9 cellular contexts compared by ENCODE assay signal in genomic region chr12:112977641-112978040, GRCh38. TPM values are rescaled to one million over a fixed set of nuclear protein-coding genes. Genes with fewer than 3 reads are reported as not detected.
DNase-seq lines count a peak whose midpoint lies in the region; ATAC-seq and TF ChIP-seq lines count a peak whose summit lies in the region.
"Had no signal": no experiment of that assay in that cellular context is flagged by ENCODE, and none has a peak within 500 bp of the region (broad histone marks: within the 10 kb centered on the region; RNA-seq: fewer than 3 reads in every experiment).

No MANE protein-coding gene starts in this region.

- H3K36me3 ChIP-seq in DOHH2 (ENCODE audit: control insufficient read depth, low read length): no peaks in the 10 kb centered on the region
- no peaks in the 10 kb centered on the region for H3K36me3 ChIP-seq in PC-3 (ENCODE audit: low read depth, low read length)
- H3K36me3 ChIP-seq in esophagus muscularis mucosa: no peaks in the 10 kb centered on the region
- H3K36me3 ChIP-seq in rectal smooth muscle tissue (ENCODE audit: control insufficient read depth, insufficient read depth, low read length): no peaks in the 10 kb centered on the region

- H3K4me2 ChIP-seq in DOHH2 (ENCODE audit: low read length) (peak overlapping the region; percentile 88), PC-3 (ENCODE audit: low read length) (peak overlapping the region; percentile 82)

- intact Hi-C loops in PC-3 (cut with micrococcal nuclease): loop anchor here (1.0 to 5.0 kb wide), 3 partner anchors 15 to 77 kb away; partner anchors contain the start of gene OAS3
- intact Hi-C loops in esophagus muscularis mucosa (cut with DNase I): no loop called here

- H4K20me1 ChIP-seq in DOHH2 (ENCODE audit: control insufficient read depth, insufficient read depth, low read depth, low read length): no peaks in the 10 kb centered on the region
- H4K20me1 ChIP-seq in PC-3 (ENCODE audit: low read length): no peaks in the 10 kb centered on the region

- H3K79me2 ChIP-seq in DOHH2 (ENCODE audit: control insufficient read depth, low read length): peaks cover 9% of the 10 kb centered on the region
- no peaks in the 10 kb centered on the region for H3K79me2 ChIP-seq in PC-3 (ENCODE audit: low read length)

- TF ChIP-seq CTCF in DOHH2 (IDR thresholded peaks at IDR 0.05; ENCODE audit: low read depth, low read length, poor library complexity, severe bottlenecking) (no peak), PC-3 (conservative IDR thresholded peaks at IDR 0.05; ENCODE audit: low read depth, low read length) (no peak), esophagus muscularis mucosa (IDR thresholded peaks at IDR 0.05) (no peak)

- BruUV-seq in PC-3 (replicated peaks; lab: Mats Ljungman, UMichigan): TSS peak; percentile 94

- DNase-seq in PC-3 (no peak), esophagus muscularis mucosa (ENCODE audit: extremely low spot score) (no peak), hippocampal formation (lab: John Stamatoyannopoulos, UW) (no peak)
- DNase-seq in stimulated activated naive CD4-positive, alpha-beta T cell (lab: John Stamatoyannopoulos, UW): no peak
- no peak for DNase-seq in stimulated activated CD8-positive, alpha-beta memory T cell treated with anti-CD3 and anti-CD28 coated beads, Interleukin-4, amount 100 ng/mL, for 48 hours
- DNase-seq: GF-D8 had no signal

- H3K27ac ChIP-seq in DOHH2 (ENCODE audit: low read depth, low read length) (peak overlapping the region; percentile 50), PC-3 (ENCODE audit: low read length) (0 out of 2 replicates have a peak overlapping the region, but pooled peaks have one; percentile 11), esophagus muscularis mucosa (replicated peaks in 1 of 4) (peak overlapping the region; percentile 60 to 81 (median 72)), rectal smooth muscle tissue (ENCODE audit: low read depth, low read length) (peak overlapping the region; percentile 35)

- 65% methylated on average over 8 of the region's 8 CpGs for WGBS in esophagus muscularis mucosa

- peak overlapping the region; percentile 93 for H2AFZ ChIP-seq in PC-3 (ENCODE audit: low read length)

- no peak for TF ChIP-seq POLR2A in esophagus muscularis mucosa (IDR thresholded peaks at IDR 0.05; ENCODE audit: low read depth)

- CTCF ChIA-PET in PC-3 (lab: Charles Lee): interaction anchor here (0.5 to 1.4 kb wide), 5 partner anchors 15 to 396 kb away, joined by 3 to 19 read pairs (median 3); partner anchors contain the start of gene OAS3

- H3K4me1 ChIP-seq in DOHH2 (ENCODE audit: control insufficient read depth, low read length) (peaks cover 48% of the 10 kb centered on the region), PC-3 (ENCODE audit: insufficient read depth, low read length) (peaks cover 14% of the 10 kb centered on the region), esophagus muscularis mucosa (peaks cover 6 to 22% (median 19%) of the 10 kb centered on the region in 4 donors), rectal smooth muscle tissue (ENCODE audit: control insufficient read depth, insufficient read depth, low read length) (peaks cover 3% of the 10 kb centered on the region)

- H3K27me3 ChIP-seq in DOHH2 (ENCODE audit: control insufficient read depth, low read length): no peaks in the 10 kb centered on the region
- no peaks in the 10 kb centered on the region for H3K27me3 ChIP-seq in PC-3 (ENCODE audit: low read length)
- H3K27me3 ChIP-seq in esophagus muscularis mucosa: no peaks in the 10 kb centered on the region
- H3K27me3 ChIP-seq in rectal smooth muscle tissue (ENCODE audit: control insufficient read depth, insufficient read depth, low read length): no peaks in the 10 kb centered on the region

- POLR2A ChIA-PET in PC-3 (lab: Charles Lee; ENCODE audit: unreplicated experiment): interaction anchor here (0.6 to 1.3 kb wide), 6 partner anchors 15 to 292 kb away, joined by 3 to 12 read pairs (median 4); partner anchors contain the start of gene OAS3

- TF ChIP-seq EP300 in esophagus muscularis mucosa (IDR thresholded peaks at IDR 0.05): no peak

- H3K9ac ChIP-seq in PC-3 (ENCODE audit: low read length) (peak overlapping the region; percentile 21; the same call in 1 of the 2 replicates), rectal smooth muscle tissue (ENCODE audit: low read length) (peak overlapping the region; percentile 19)

- peak overlapping the region; percentile 78 for H3K4me3 ChIP-seq in DOHH2 (ENCODE audit: low read length)
- H3K4me3 ChIP-seq in PC-3 (ENCODE audit: low read length): peak overlapping the region; percentile 64
- H3K4me3 ChIP-seq in esophagus muscularis mucosa: peak overlapping the region; percentile 51 to 63 (median 53)
- peak overlapping the region; percentile 70 for H3K4me3 ChIP-seq in rectal smooth muscle tissue (ENCODE audit: low read length)

- H3K9me3 ChIP-seq in DOHH2 (ENCODE audit: control insufficient read depth, insufficient read depth, low read length) (peaks cover 8% of the 10 kb centered on the region; the same call in 1 of the 2 replicates), PC-3 (ENCODE audit: low read length) (no peaks in the 10 kb centered on the region), esophagus muscularis mucosa (peaks cover 0 to 7% (median 3%) of the 10 kb centered on the region in 4 donors)

- H3F3A ChIP-seq in DOHH2 (ENCODE audit: control insufficient read depth, insufficient read depth): peaks cover 5% of the 10 kb centered on the region; the same call in 1 of the 2 replicates
- H3F3A ChIP-seq in PC-3 (ENCODE audit: low read length, unreplicated experiment): no peaks in the 10 kb centered on the region

- ATAC-seq in PC-3 (no peak), GM21576 (IDR thresholded peaks at IDR 0.05; ENCODE audit: unreplicated experiment) (no peak)

- H3K9me2 ChIP-seq in DOHH2 (replicated peaks; ENCODE audit: control insufficient read depth, low read length) (no peaks in the 10 kb centered on the region), PC-3 (replicated peaks; ENCODE audit: low read length) (no peaks in the 10 kb centered on the region)

RNA-seq across cellular contexts. Expression of gene OAS2, which starts 0.7 kb away (rescaled TPM):
- 5.8 and 10.5 TPM in 2 replicates for total RNA-seq in PC-3 (2014; rRNA removed)
- total RNA-seq in esophagus muscularis mucosa: 1 to 10 TPM; 4.8 to 9.1 (median 7.4) TPM

RNA-seq across cellular contexts. Expression of gene OAS3, which starts 39.4 kb away (rescaled TPM):
- total RNA-seq in PC-3 (2014; rRNA removed) (25.5 and 28.8 TPM in 2 replicates), esophagus muscularis mucosa (1 to 10 TPM; 6.0 to 9.6 (median 9.2) TPM)

Comparison
In these comparisons a context has a peak if more than half of its experiments do, and no peak if none do; other contexts are left out.
1. H3K27ac ChIP-seq: peak in every context shown above with its lines; median percentile 72 in esophagus muscularis mucosa; 50 in DOHH2; 35 in rectal smooth muscle tissue; 11 in PC-3.